Comparison of ENCODE assay signal across 1 cellular context in the genomic region with DNA sequence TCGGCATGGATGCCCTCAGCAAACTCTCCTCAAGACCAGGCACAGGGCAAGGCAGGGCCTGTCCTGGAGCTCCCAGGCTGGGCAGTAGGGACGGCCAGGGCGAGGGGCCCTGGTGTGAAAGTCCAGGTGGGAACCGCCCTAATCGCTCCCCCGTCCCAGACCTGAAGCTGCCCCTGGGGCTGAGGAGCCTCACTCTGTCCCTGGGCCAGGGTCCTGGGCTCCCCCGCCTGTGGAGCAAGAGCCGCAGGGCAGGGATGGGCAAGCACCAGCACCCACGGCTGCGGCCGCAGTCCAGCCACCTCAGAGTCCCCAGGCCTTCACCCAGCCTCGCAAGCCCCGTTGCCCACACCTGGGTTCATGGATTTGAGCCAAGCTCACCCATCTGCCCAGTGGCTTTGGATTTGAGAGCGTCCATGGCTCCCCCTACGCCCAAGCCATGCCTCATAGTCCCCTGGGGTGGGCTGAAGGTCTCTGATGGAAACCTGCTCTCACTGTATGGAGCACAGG.
TF ChIP-seq lines count a peak whose summit lies in the region.

No MANE protein-coding gene starts in this region.

TF ChIP-seq in H1, 55 proteins besides CTCF, POLR2A, EP300 and RAD21 (continued from another document):
- TF ChIP-seq JUN (IDR thresholded peaks at IDR 0.05; ENCODE audit: low read depth, low read length) (no peak), CHD2 (IDR thresholded peaks at IDR 0.05; ENCODE audit: low read length) (no peak), FOSL1 (IDR thresholded peaks at IDR 0.05; ENCODE audit: insufficient read depth, low read depth, low read length) (no peak), RBBP5 (IDR thresholded peaks at IDR 0.05; ENCODE audit: borderline replicate concordance, low read depth, low read length) (no peak), TAF1 (IDR thresholded peaks at IDR 0.05; ENCODE audit: low read depth, low read length) (no peak), BRCA1 (IDR thresholded peaks at IDR 0.05; ENCODE audit: low read depth, low read length) (no peak)
